Comparison of ENCODE assay signal across 10 cellular contexts in the genomic region with DNA sequence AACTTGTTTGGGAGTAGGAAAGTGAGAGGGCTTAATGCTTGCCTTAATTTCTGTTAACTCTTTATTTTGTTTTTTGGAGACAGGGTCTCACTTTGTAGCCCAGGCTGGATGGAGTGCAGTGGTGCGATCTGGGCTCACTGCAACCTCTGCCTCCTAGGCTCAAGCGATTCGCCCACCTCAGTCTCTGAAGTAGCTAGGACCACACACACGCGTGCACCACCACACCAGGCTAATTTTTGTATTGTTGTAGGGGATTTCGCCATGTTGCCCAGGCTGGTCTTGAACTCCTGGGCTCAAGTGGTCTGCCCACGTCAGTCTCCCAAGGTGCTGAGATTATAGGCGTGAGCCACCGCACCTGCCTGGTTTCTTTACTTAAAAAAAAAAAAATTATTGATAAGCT. TPM values are rescaled to one million over a fixed set of nuclear protein-coding genes. Genes with fewer than 3 reads are reported as not detected.
A peak's percentile ranks its signal among the peaks of the same experiment; 100 is the strongest.
DNase-seq lines count a peak whose midpoint lies in the region; ATAC-seq and TF ChIP-seq lines count a peak whose summit lies in the region.
"Had no signal": no experiment of that assay in that cellular context is flagged by ENCODE, and none has a peak within 500 bp of the region (broad histone marks: within the 10 kb centered on the region; RNA-seq: fewer than 3 reads in every experiment).

No MANE protein-coding gene starts in this region.

- H3K4me3 ChIP-seq in heart right ventricle: peak overlapping the region in 6 of 10 donors; percentile 78 to 99 (median 90)

- peaks cover 29% of the 10 kb centered on the region for H3K36me3 Mint-ChIP-seq in activated CD8-positive, alpha-beta T cell treated with anti-CD3 and anti-CD28 coated beads, Interleukin-2, amount 10 ng/mL, durations not matched to agents 7 days and 5 days (ENCODE audit: low read depth)
- H3K36me3 Mint-ChIP-seq in immature natural killer cell: no peaks in the 10 kb centered on the region
- H3K36me3 Mint-ChIP-seq in type B pancreatic cell: peaks cover 15% of the 10 kb centered on the region

- DNase-seq in heart right ventricle: no peak
- DNase-seq in Right ventricle myocardium inferior (ENCODE audit: missing footprints): no peak
- DNase-seq in activated CD8-positive, alpha-beta T cell treated with anti-CD3 and anti-CD28 coated beads, Interleukin-2, amount 10 ng/mL, durations not matched to agents 7 days and 5 days: no peak
- no peak for DNase-seq in immature natural killer cell
- DNase-seq in type B pancreatic cell (ENCODE audit: extremely low spot score, unreplicated experiment): no peak
- no peak for DNase-seq in H4 (ENCODE audit: low spot score)
- no peak for DNase-seq in HT-29 (ENCODE audit: low spot score)
- DNase-seq in RPMI8226: no peak
- DNase-seq: DMS153, NCI-H510A had no signal

- peaks cover 64% of the 10 kb centered on the region for H3K4me1 Mint-ChIP-seq in activated CD8-positive, alpha-beta T cell treated with anti-CD3 and anti-CD28 coated beads, Interleukin-2, amount 10 ng/mL, durations not matched to agents 7 days and 5 days (ENCODE audit: low read depth)
- H3K4me1 Mint-ChIP-seq in immature natural killer cell: peaks cover 69 to 70% of the 10 kb centered on the region in 2 donors
- H3K4me1 Mint-ChIP-seq in type B pancreatic cell (ENCODE audit: unreplicated experiment): peaks cover 41% of the 10 kb centered on the region

- peaks cover 12% of the 10 kb centered on the region for H3K27me3 Mint-ChIP-seq in activated CD8-positive, alpha-beta T cell treated with anti-CD3 and anti-CD28 coated beads, Interleukin-2, amount 10 ng/mL, durations not matched to agents 7 days and 5 days (ENCODE audit: low read depth)
- peaks cover 10 to 18% (median 14%) of the 10 kb centered on the region in 3 donors for H3K27me3 Mint-ChIP-seq in immature natural killer cell (ENCODE audit: low read depth in 3 of 3)
- H3K27me3 Mint-ChIP-seq in type B pancreatic cell: peaks cover 17% of the 10 kb centered on the region

- no peak for ATAC-seq in heart right ventricle
- no peak for ATAC-seq in Right ventricle myocardium inferior
- no peak for ATAC-seq in activated CD8-positive, alpha-beta T cell treated with anti-CD3 and anti-CD28 coated beads, Interleukin-2, amount 10 ng/mL, durations not matched to agents 7 days and 5 days

- H3K4me1 ChIP-seq in heart right ventricle: peaks cover 10 to 66% (median 55%) of the 10 kb centered on the region in 9 donors

- TF ChIP-seq CTCF in heart right ventricle (IDR thresholded peaks at IDR 0.05) (no peak), type B pancreatic cell (conservative IDR thresholded peaks at IDR 0.05) (no peak)

- no peaks in the 10 kb centered on the region for H3K9me3 ChIP-seq in heart right ventricle

- 86 to 87% methylated on average over 9 of the region's 9 CpGs for WGBS in heart right ventricle, 2 donors

- CTCF ChIA-PET in activated CD8-positive, alpha-beta T cell treated with anti-CD3 and anti-CD28 coated beads, Interleukin-2, amount 10 ng/mL, durations not matched to agents 7 days and 5 days (lab: Charles Lee): interaction anchor here (3.2 kb wide), 1 partner anchor 17 kb away, joined by 12 read pairs; no protein-coding TSS in a partner anchor

- H3K27me3 ChIP-seq in heart right ventricle: peaks cover 0 to 18% (median 16%) of the 10 kb centered on the region in 7 donors

- no peak overlapping the region for H3K27ac Mint-ChIP-seq in activated CD8-positive, alpha-beta T cell treated with anti-CD3 and anti-CD28 coated beads, Interleukin-2, amount 10 ng/mL, durations not matched to agents 7 days and 5 days
- H3K27ac Mint-ChIP-seq in immature natural killer cell (peak overlapping the region; percentile 91 to 97 (median 94)), type B pancreatic cell (peak overlapping the region; percentile 94)

- intact Hi-C loops in heart right ventricle (cut with DNase I): loop anchor here in 6 of 10 donors (5.0 kb wide), 5 partner anchors 35 to 120 kb away; partner anchors contain the start of gene BNIP3 (in 1 of the 6)
- intact Hi-C loops in Right ventricle myocardium inferior (cut with DNase I): loop anchor here (5.0 kb wide), 2 partner anchors 40 to 80 kb away; partner anchors contain the start of gene BNIP3

- POLR2A ChIA-PET in activated CD8-positive, alpha-beta T cell treated with anti-CD3 and anti-CD28 coated beads, Interleukin-2, amount 10 ng/mL, durations not matched to agents 7 days and 5 days (lab: Charles Lee): interaction anchor here (1.1 kb wide), 1 partner anchor 70 kb away, joined by 4 read pairs; no protein-coding TSS in a partner anchor

- no peaks in the 10 kb centered on the region for H3K9me3 Mint-ChIP-seq in activated CD8-positive, alpha-beta T cell treated with anti-CD3 and anti-CD28 coated beads, Interleukin-2, amount 10 ng/mL, durations not matched to agents 7 days and 5 days (ENCODE audit: insufficient read depth)
- H3K9me3 Mint-ChIP-seq in immature natural killer cell (no peaks in the 10 kb centered on the region), type B pancreatic cell (no peaks in the 10 kb centered on the region)

- H3K36me3 ChIP-seq in heart right ventricle: peaks cover 0 to 26% (median 5%) of the 10 kb centered on the region in 9 donors

- no peak overlapping the region for H3K27ac ChIP-seq in heart right ventricle

- H3K4me3 Mint-ChIP-seq in activated CD8-positive, alpha-beta T cell treated with anti-CD3 and anti-CD28 coated beads, Interleukin-2, amount 10 ng/mL, durations not matched to agents 7 days and 5 days: peak overlapping the region; percentile 90
- H3K4me3 Mint-ChIP-seq in immature natural killer cell: peak overlapping the region; percentile 88 to 94 (median 88)
- peak overlapping the region; percentile 94 for H3K4me3 Mint-ChIP-seq in type B pancreatic cell

RNA-seq across cellular contexts. Expression of gene PPP2R2D, which starts 1.9 kb away (rescaled TPM):
- total RNA-seq in heart right ventricle (10 to 100 TPM; 26.8 to 46.5 (median 35.1) TPM), Right ventricle myocardium inferior (36.6 TPM), type B pancreatic cell (ENCODE audit: low replicate concordance) (36.6 and 38.1 TPM in 2 replicates)
- polyA plus RNA-seq in heart right ventricle (10 to 100 TPM; 32.5 to 45.9 TPM), immature natural killer cell (10 to 100 TPM; 24.7 to 33.4 (median 30.6) TPM)
- total RNA-seq in activated CD8-positive, alpha-beta T cell treated with anti-CD3 and anti-CD28 coated beads, Interleukin-2, amount 10 ng/mL, durations not matched to agents 7 days and 5 days: 10 to 100 TPM; 36.5 to 37.5 TPM
- 33.2 and 36.9 TPM in 2 replicates for total RNA-seq in H4 (2014; rRNA removed; shearing (Covaris generic))
- 30.3 and 37.5 TPM in 2 replicates for total RNA-seq in HT-29 (2014; rRNA removed; shearing (Covaris generic))
